Comparison of ENCODE assay signal across 10 cellular contexts in genomic region chr10:95513941-95514392, GRCh38. TPM values are rescaled to one million over a fixed set of nuclear protein-coding genes. Genes with fewer than 3 reads are reported as not detected.
DNase-seq lines count a peak whose midpoint lies in the region; ATAC-seq and TF ChIP-seq lines count a peak whose summit lies in the region.
"Had no signal": no experiment of that assay in that cellular context is flagged by ENCODE, and none has a peak within 500 bp of the region (broad histone marks: within the 10 kb centered on the region; RNA-seq: fewer than 3 reads in every experiment).

No MANE protein-coding gene starts in this region.

- no peaks in the 10 kb centered on the region for H3K9me3 Mint-ChIP-seq in activated T-cell treated with anti-CD3 and anti-CD28 coated beads, Interleukin-2, amount 50 U/mL, for 24 hours

- no peak overlapping the region for H3K27ac Mint-ChIP-seq in activated T-cell treated with anti-CD3 and anti-CD28 coated beads, Interleukin-2, amount 50 U/mL, for 24 hours

- intact Hi-C loops in upper lobe of right lung (cut with DNase I) = no loop called here

- H3K27me3 ChIP-seq in liver (ENCODE audit: control insufficient read depth in 4 of 4, insufficient read depth in 4 of 4, low read length in 3 of 4) (no peaks in the 10 kb centered on the region), upper lobe of right lung (no peaks in the 10 kb centered on the region)
- H3K27me3 ChIP-seq: cardiac muscle cell had no signal

- no peaks in the 10 kb centered on the region for H3K9me3 ChIP-seq in liver (ENCODE audit: control insufficient read depth in 4 of 4, low read length in 3 of 4)
- H3K9me3 ChIP-seq in upper lobe of right lung = no peaks in the 10 kb centered on the region

- H3K27me3 Mint-ChIP-seq in activated T-cell treated with anti-CD3 and anti-CD28 coated beads, Interleukin-2, amount 50 U/mL, for 24 hours = peaks cover 15% of the 10 kb centered on the region

- 46% methylated on average over 2 of the region's 2 CpGs for WGBS in liver

- H3K4me1 ChIP-seq in liver (ENCODE audit: control insufficient read depth in 4 of 4, insufficient read depth in 4 of 4, low read length in 3 of 4) (peaks cover 9 to 53% (median 35%) of the 10 kb centered on the region in 4 donors), upper lobe of right lung (peaks cover 10% of the 10 kb centered on the region)

- peak; percentile 59 for ATAC-seq in upper lobe of right lung

- H3K36me3 ChIP-seq in liver (ENCODE audit: control insufficient read depth in 4 of 4, insufficient read depth in 3 of 4, low read depth in 1 of 4, low read length in 3 of 4) (no peaks in the 10 kb centered on the region), upper lobe of right lung (no peaks in the 10 kb centered on the region)
- H3K36me3 ChIP-seq: cardiac muscle cell had no signal

- H3K4me3 ChIP-seq in choroid plexus epithelial cell (ENCODE audit: low read depth, low read length) = no peak overlapping the region
- no peak overlapping the region for H3K4me3 ChIP-seq in liver (ENCODE audit: low read depth in 1 of 3, low read length in 3 of 3)
- no peak overlapping the region for H3K4me3 ChIP-seq in upper lobe of right lung
- H3K4me3 ChIP-seq: cardiac muscle cell had no signal

- H3K27ac ChIP-seq in liver (ENCODE audit: low read depth in 1 of 2, low read length in 2 of 2) = peak overlapping the region; percentile 74 to 86
- peak overlapping the region; percentile 19 for H3K27ac ChIP-seq in upper lobe of right lung
- H3K27ac ChIP-seq: C4-2B, cardiac muscle cell had no signal

- peak overlapping the region in 1 of 2 donors; percentile 73 for H3K9ac ChIP-seq in liver (ENCODE audit: low read depth in 1 of 2, low read length in 2 of 2)

- H3K4me1 Mint-ChIP-seq in activated T-cell treated with anti-CD3 and anti-CD28 coated beads, Interleukin-2, amount 50 U/mL, for 24 hours (ENCODE audit: low read depth) = peaks cover 12% of the 10 kb centered on the region

- no peak for TF ChIP-seq CTCF in choroid plexus epithelial cell (conservative IDR thresholded peaks at IDR 0.05; ENCODE audit: low read depth, low read length)
- no peak for TF ChIP-seq CTCF in liver (IDR thresholded peaks at IDR 0.05; ENCODE audit: low read depth, low read length, missing input control)
- no peak for TF ChIP-seq CTCF in upper lobe of right lung (IDR thresholded peaks at IDR 0.05)

- H3K4me3 Mint-ChIP-seq in activated T-cell treated with anti-CD3 and anti-CD28 coated beads, Interleukin-2, amount 50 U/mL, for 24 hours = no peak overlapping the region

- DNase-seq in activated T-cell treated with anti-CD3 and anti-CD28 coated beads, Interleukin-2, amount 50 U/mL, for 48 hours = peak; percentile 34 to 41
- no peak for DNase-seq in activated T-cell treated with anti-CD3 and anti-CD28 coated beads, Interleukin-2, amount 50 U/mL, for 24 hours
- peak; percentile 31 for DNase-seq in choroid plexus epithelial cell (ENCODE audit: low read depth)
- no peak for DNase-seq in upper lobe of right lung
- no peak for DNase-seq in epidermal melanocyte (ENCODE audit: insufficient read length, low spot score)
- DNase-seq in NCI-H345 treated with DMSO at 0.1 percent for 48 hours (lab: John Stamatoyannopoulos, UW; ENCODE audit: unreplicated experiment) = no peak
- DNase-seq in NCI-H2227 (lab: John Stamatoyannopoulos, UW; ENCODE audit: unreplicated experiment) = no peak

- TF ChIP-seq RAD21 in liver (IDR thresholded peaks at IDR 0.05) = peak; percentile 36 to 39

- no peaks in the 10 kb centered on the region for H3K36me3 Mint-ChIP-seq in activated T-cell treated with anti-CD3 and anti-CD28 coated beads, Interleukin-2, amount 50 U/mL, for 24 hours (ENCODE audit: low read depth)

TF ChIP-seq in liver, 16 proteins besides CTCF, POLR2A, EP300 and RAD21:
- TF ChIP-seq SP1 (IDR thresholded peaks at IDR 0.05) (peak; percentile 13), MAX (IDR thresholded peaks at IDR 0.05) (peak; percentile 31), FOXA1 (IDR thresholded peaks at IDR 0.05) (peak; percentile 14), ZBTB33 (IDR thresholded peaks at IDR 0.05) (peak; percentile 22), ATF3 (IDR thresholded peaks at IDR 0.05) (peak; percentile 87), FOXA2 (IDR thresholded peaks at IDR 0.05) (peak; percentile 16), REST (IDR thresholded peaks at IDR 0.05) (peak; percentile 54), HNF4G (IDR thresholded peaks at IDR 0.05) (no peak), NR2F2 (IDR thresholded peaks at IDR 0.05) (no peak), JUND (IDR thresholded peaks at IDR 0.05) (peak; percentile 97 to 99), EGR1 (IDR thresholded peaks at IDR 0.05; ENCODE audit: low read depth in 2 of 2) (no peak), YY1 (IDR thresholded peaks at IDR 0.05) (peak; percentile 82), HNF4A (conservative IDR thresholded peaks at IDR 0.05) (peak; percentile 16 to 41), TAF1 (conservative IDR thresholded peaks at IDR 0.05) (no peak), GABPA (IDR thresholded peaks at IDR 0.05 in 1 of 2, conservative IDR thresholded peaks at IDR 0.05 in 1 of 2) (peak in 1 of 2 donors; percentile 12), RXRA (IDR thresholded peaks at IDR 0.05) (peak in 1 of 2 donors; percentile 70)

RNA-seq across cellular contexts. Expression of gene SORBS1, which starts 47.2 kb away (rescaled TPM):
- total RNA-seq in liver (10 to 100 TPM; 33.2 to 71.3 TPM), upper lobe of right lung (50.7 TPM)
- 10 to 100 TPM; 38.3 to 49.9 TPM for polyA plus RNA-seq in liver

Comparison
In these comparisons a context has a peak if more than half of its experiments do, and no peak if none do; other contexts are left out.
1. DNase-seq: peak in activated T-cell treated with anti-CD3 and anti-CD28 coated beads, Interleukin-2, amount 50 U/mL, for 48 hours (2 of 2) and choroid plexus epithelial cell (single experiment); none in activated T-cell treated with anti-CD3 and anti-CD28 coated beads, Interleukin-2, amount 50 U/mL, for 24 hours (single experiment), upper lobe of right lung (single experiment), epidermal melanocyte (single experiment), NCI-H345 treated with DMSO at 0.1 percent for 48 hours (single experiment) and NCI-H2227 (single experiment).